8 cellular contexts compared by ENCODE assay signal in the genomic region with DNA sequence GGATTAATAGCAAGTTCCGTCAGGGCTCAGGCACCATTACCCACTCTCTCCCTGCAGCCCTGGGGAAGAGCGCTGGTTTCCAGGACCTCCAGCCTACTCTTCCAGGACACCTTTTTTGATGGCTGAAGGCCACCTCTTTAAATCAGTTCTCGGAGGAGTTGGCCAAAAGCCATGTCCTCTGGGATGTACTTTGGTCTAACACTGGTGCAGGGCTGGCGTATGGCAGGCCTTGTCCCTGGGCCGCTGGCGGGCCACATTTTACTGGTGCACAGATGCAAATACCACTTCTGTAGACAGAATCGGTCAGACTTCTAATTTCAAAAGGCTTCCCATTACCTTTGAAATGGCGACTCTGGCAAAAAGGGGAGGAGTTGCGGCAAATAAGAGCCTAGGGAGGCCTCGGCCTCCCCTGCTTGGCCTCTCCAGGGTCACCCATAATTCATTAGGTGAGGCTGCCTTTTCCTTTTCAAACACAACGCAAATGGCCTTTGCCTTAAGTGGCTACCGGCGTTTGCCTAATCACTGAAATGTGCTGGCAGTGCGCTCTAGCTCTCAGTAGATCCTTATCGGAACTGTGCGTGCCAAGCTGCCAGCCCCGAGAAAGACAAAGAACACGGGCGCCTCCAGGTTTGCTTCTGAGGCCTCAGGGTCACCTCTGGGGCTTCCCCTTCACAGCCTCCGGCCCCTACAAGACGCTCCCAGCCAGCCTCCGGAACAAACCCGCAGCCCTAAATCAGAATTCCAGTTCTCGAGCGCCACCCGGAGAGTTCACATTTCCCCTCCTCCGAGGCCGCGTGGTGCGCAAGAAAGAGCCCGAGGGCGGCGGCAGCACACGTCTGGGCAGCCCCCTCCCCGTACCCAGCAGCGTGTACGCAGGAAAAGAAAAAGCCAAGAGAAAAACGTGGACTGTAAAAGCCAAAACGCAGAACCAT.
DNase-seq lines count a peak whose midpoint lies in the region; ATAC-seq and TF ChIP-seq lines count a peak whose summit lies in the region.

No MANE protein-coding gene starts in this region.

- intact Hi-C loops in CD14-positive monocyte (cut with micrococcal nuclease) = loop anchor here (5.0 to 10.0 kb wide), 5 partner anchors 67 to 419 kb away; no protein-coding TSS in a partner anchor

- peak overlapping the region; percentile 58 for H3K27ac ChIP-seq in caudate nucleus (ENCODE audit: low read depth, low read length)
- H3K27ac ChIP-seq in suprapubic skin = peak overlapping the region; percentile 96

- WGBS in suprapubic skin = 18% methylated on average over 26 of the region's 39 CpGs

- TF ChIP-seq CTCF in CD14-positive monocyte (IDR thresholded peaks at IDR 0.05) = no peak
- no peak for TF ChIP-seq CTCF in suprapubic skin (IDR thresholded peaks at IDR 0.05)

- ATAC-seq in GM18519 (IDR thresholded peaks at IDR 0.05; ENCODE audit: low FRiP score, unreplicated experiment) = no peak

- H3K4me1 Mint-ChIP-seq in CD14-positive monocyte = peaks cover 57% of the 10 kb centered on the region

- TF ChIP-seq POLR2A in suprapubic skin (IDR thresholded peaks at IDR 0.05) = no peak

- H3K4me3 Mint-ChIP-seq in CD14-positive monocyte = peak overlapping the region; percentile 82 to 91

- no peaks in the 10 kb centered on the region for H3K36me3 ChIP-seq in suprapubic skin

- DNase-seq in CD14-positive monocyte (ENCODE audit: low spot score) = no peak
- peak in 70 of 76 experiments; percentile 6 to 74 (median 40) for DNase-seq in HUDEP-2 (lab: John Stamatoyannopoulos, UW; ENCODE audit: unreplicated experiment in 76 of 76)
- DNase-seq in T-helper 22 cell (ENCODE audit: low read depth) = peak; percentile 43
- peak in 20 of 61 donors; percentile 1 to 29 (median 8) for DNase-seq in caudate nucleus (lab: John Stamatoyannopoulos, UW)
- peak in 1 of 2 donors; percentile 64 for DNase-seq in suprapubic skin (ENCODE audit: low spot score in 2 of 2)
- DNase-seq in superior temporal gyrus (ENCODE audit: extremely low spot score) = no peak

- no peak for TF ChIP-seq EP300 in suprapubic skin (IDR thresholded peaks at IDR 0.05)

- no peaks in the 10 kb centered on the region for H3K36me3 Mint-ChIP-seq in CD14-positive monocyte

- peak overlapping the region; percentile 84 to 96 (median 91) for H3K27ac Mint-ChIP-seq in CD14-positive monocyte

- peaks cover 0 to 42% (median 27%) of the 10 kb centered on the region in 7 donors for H3K9me3 Mint-ChIP-seq in CD14-positive monocyte

- no peaks in the 10 kb centered on the region for H3K27me3 ChIP-seq in mononuclear cell (ENCODE audit: insufficient read depth, low read length)
- H3K27me3 ChIP-seq in suprapubic skin = no peaks in the 10 kb centered on the region

- H3K27me3 Mint-ChIP-seq in CD14-positive monocyte (ENCODE audit: low read depth in 3 of 3) = peaks cover 2 to 70% (median 5%) of the 10 kb centered on the region in 3 donors

- no peaks in the 10 kb centered on the region for H3K9me3 ChIP-seq in mononuclear cell (ENCODE audit: low read depth, low read length)
- H3K9me3 ChIP-seq in suprapubic skin = no peaks in the 10 kb centered on the region

- H3K4me1 ChIP-seq in mononuclear cell (ENCODE audit: insufficient read depth, low read length) (peaks cover 68% of the 10 kb centered on the region), suprapubic skin (peaks cover 44% of the 10 kb centered on the region)

- peak overlapping the region; percentile 31 for H3K4me3 ChIP-seq in mononuclear cell (ENCODE audit: low read length)
- H3K4me3 ChIP-seq in suprapubic skin = peak overlapping the region; percentile 58

Comparison
In these comparisons a context has a peak if more than half of its experiments do, and no peak if none do; other contexts are left out.
1. DNase-seq: peak in HUDEP-2 (70 of 76) and T-helper 22 cell (single experiment); none in CD14-positive monocyte (single experiment) and superior temporal gyrus (single experiment).